In the genomic region with DNA sequence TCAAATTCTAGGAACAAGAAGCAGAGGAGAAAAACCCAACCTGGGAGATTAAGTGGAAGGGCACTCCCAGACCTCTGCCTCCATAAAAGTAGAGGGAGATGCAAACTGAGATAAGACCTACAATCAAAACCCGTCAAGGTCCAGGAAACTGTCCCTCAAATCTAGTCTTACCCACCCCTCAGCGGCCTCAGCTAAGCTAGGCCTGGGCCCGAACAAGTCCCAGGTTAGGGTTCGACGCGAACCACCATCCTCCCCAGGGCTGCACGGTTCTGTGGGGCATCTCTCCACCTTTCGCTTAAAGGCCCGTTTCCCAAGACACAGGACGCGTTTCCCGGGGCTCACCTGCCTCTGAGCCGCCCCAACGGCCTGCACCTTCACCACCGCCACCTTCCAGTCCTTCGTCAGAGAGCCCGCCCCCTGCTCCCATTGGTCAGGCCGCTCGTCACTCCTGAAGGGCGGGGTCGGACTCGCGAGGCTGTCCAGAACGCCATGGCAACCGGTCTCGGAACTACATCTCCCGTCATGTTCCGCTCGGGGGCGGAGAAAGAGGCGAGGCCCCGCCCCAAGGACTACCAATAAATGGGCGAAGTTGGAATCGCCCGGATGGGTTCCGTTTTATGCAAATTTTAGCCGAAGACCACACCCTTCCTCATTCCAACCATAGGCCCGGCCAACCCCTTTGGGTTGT, we compare ENCODE assay signal across 8 cellular contexts. TPM values are rescaled to one million over a fixed set of nuclear protein-coding genes. Genes with fewer than 3 reads are reported as not detected.
DNase-seq lines count a peak whose midpoint lies in the region; ATAC-seq, FAIRE-seq and TF ChIP-seq lines count a peak whose summit lies in the region.

A gene (minus strand): TSS at position 403 of the 688 bp plus-strand sequence. CDS start 10,190 bp downstream, outside the sequence.

- no peaks in the 10 kb centered on the region for H3K9me3 ChIP-seq in small intestine (ENCODE audit: control insufficient read depth, low read depth)

- TF ChIP-seq CTCF in AG04449 (IDR thresholded peaks at IDR 0.05; ENCODE audit: insufficient read depth, low read length, missing control alignments) (no peak), WI38 (IDR thresholded peaks at IDR 0.05; ENCODE audit: low read depth, low read length) (no peak), bronchial epithelial cell (IDR thresholded peaks at IDR 0.05; ENCODE audit: insufficient read depth, low read length, severe bottlenecking) (no peak)

- H3K36me3 ChIP-seq in bronchial epithelial cell (ENCODE audit: control insufficient read depth, insufficient read depth, low read length) (no peaks in the 10 kb centered on the region), small intestine (ENCODE audit: control insufficient read depth in 2 of 2, insufficient read depth in 2 of 2, low read length in 2 of 2) (no peaks in the 10 kb centered on the region)

- H3K4me3 ChIP-seq in AG04449 (ENCODE audit: low read depth, low read length) = peak within 1 kb of the TSS; percentile 90
- peak within 1 kb of the TSS; percentile 64 for H3K4me3 ChIP-seq in WI38 (ENCODE audit: low read depth, low read length)
- peak within 1 kb of the TSS; percentile 58 for H3K4me3 ChIP-seq in bronchial epithelial cell (ENCODE audit: low read depth, low read length)
- H3K4me3 ChIP-seq in small intestine (ENCODE audit: low read depth in 1 of 2, low read length in 2 of 2) = peak within 1 kb of the TSS; percentile 87 to 94

- ATAC-seq in GM18907 (IDR thresholded peaks at IDR 0.05; ENCODE audit: unreplicated experiment) = peak; percentile 90
- peak; percentile 81 for ATAC-seq in HG03159 (IDR thresholded peaks at IDR 0.05; ENCODE audit: unreplicated experiment)

- FAIRE-seq in bronchial epithelial cell (lab: Jason Lieb, UNC) (peak; percentile 50), small intestine (lab: Jason Lieb, UNC) (peak; percentile 80)

- peak; percentile 97 for DNase-seq in AG04449 (ENCODE audit: low read depth, low spot score)
- DNase-seq in NCI-H2227 treated with DMSO at 0.1 percent for 48 hours (lab: John Stamatoyannopoulos, UW) = peak; percentile 99
- peak; percentile 98 for DNase-seq in bronchial epithelial cell (ENCODE audit: low read depth)
- DNase-seq in iPS-NIHi11 (ENCODE audit: low spot score) = peak; percentile 92
- peak; percentile 100 for DNase-seq in small intestine

- H3K4me1 ChIP-seq in small intestine (ENCODE audit: control insufficient read depth in 2 of 2, insufficient read depth in 1 of 2, low read depth in 1 of 2, low read length in 1 of 2) = peaks cover 0 to 2% of the 10 kb centered on the region in 2 donors

- H3K27me3 ChIP-seq in bronchial epithelial cell (ENCODE audit: control insufficient read depth, insufficient read depth, low read length) (no peaks in the 10 kb centered on the region), small intestine (ENCODE audit: control insufficient read depth in 2 of 2, insufficient read depth in 2 of 2, low read length in 2 of 2) (no peaks in the 10 kb centered on the region)

- peak within 1 kb of the TSS; percentile 90 to 91 for H3K27ac ChIP-seq in small intestine (ENCODE audit: low read depth in 1 of 2, low read length in 1 of 2)

- CTCF ChIA-PET in AG04449 (lab: Yijun Ruan, JAX) = interaction anchor here (1.5 to 2.0 kb wide), 3 partner anchors 35 to 260 kb away, joined by 4 to 7 read pairs (median 6); no protein-coding TSS in a partner anchor

- POLR2A ChIA-PET in AG04449 (lab: Yijun Ruan, JAX) = interaction anchor here (0.9 kb wide), 1 partner anchor 122 kb away, joined by 3 read pairs; no protein-coding TSS in a partner anchor

- WGBS in small intestine, 3 donors = 0% methylated on average over 37 to 38 of the region's 38 CpGs

RNA-seq across cellular contexts. Expression of the gene that starts here (rescaled TPM):
- 10.8 and 23.0 TPM in 2 replicates for total RNA-seq in bronchial epithelial cell
- polyA plus RNA-seq in small intestine = 10 to 100 TPM; 13.5 to 16.5 (median 15.2) TPM

Comparison
In these comparisons a context has a peak if more than half of its experiments do, and no peak if none do; other contexts are left out.
1. Peak in every context shown above with its lines: DNase-seq, ATAC-seq, H3K4me3 ChIP-seq and H3K27ac ChIP-seq.